ENCODE assay signal across 13 cellular contexts in the genomic region with DNA sequence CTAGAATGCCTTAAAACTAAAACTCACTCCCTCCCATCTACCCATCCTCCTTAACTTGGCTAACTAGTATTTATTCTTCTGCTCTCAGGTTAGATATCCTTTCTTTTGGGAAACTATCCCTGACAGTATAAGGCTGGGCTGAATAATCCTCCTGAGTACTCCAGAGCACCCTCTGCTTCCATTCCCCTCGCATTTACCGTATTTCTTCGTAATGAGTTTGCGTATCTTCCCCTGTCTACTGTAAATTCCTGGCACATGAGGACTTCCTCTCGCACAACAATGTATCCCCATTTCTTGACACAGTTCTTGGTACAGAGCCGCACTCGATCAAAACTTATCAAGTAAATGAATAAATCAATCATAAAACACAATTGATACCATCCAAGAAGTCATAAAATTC.
"Had no signal": no experiment of that assay in that cellular context is flagged by ENCODE, and none has a peak within 500 bp of the region (broad histone marks: within the 10 kb centered on the region; RNA-seq: fewer than 3 reads in every experiment).

No MANE protein-coding gene starts in this region.

- H3K4me3 ChIP-seq: left lung, thyroid gland had no signal

- H3K27ac ChIP-seq: colonic mucosa, left lung, thyroid gland had no signal

- H3K27me3 ChIP-seq: colonic mucosa, left lung, thyroid gland had no signal

- DNase-seq: activated CD4-positive, alpha-beta T cell treated with anti-CD3 and anti-CD28 coated beads for 48 hours; activated CD8-positive, alpha-beta T cell treated with anti-CD3 and anti-CD28 coated beads for 36 hours; activated gamma-delta T cell treated with Interleukin-2 at 50 U/mL for 16 hours; activated naive CD8-positive, alpha-beta T cell treated with anti-CD3 and anti-CD28 coated beads, Interleukin-2, amount 10 ng/mL, durations not matched to agents 7 days and 5 days; activated T-cell treated with anti-CD3 and anti-CD28 coated beads, Interleukin-2, amount 50 U/mL, for 48 hours; central memory CD4-positive, alpha-beta T cell; colonic mucosa; hippocampal formation; left lung; stimulated activated CD4-positive, alpha-beta T cell treated with anti-CD3 and anti-CD28 coated beads, Interleukin-12 subunit alpha, Interleukin-12 subunit beta, amount 100 ng/mL, for 4 hours; stimulated activated CD4-positive, alpha-beta T cell treated with anti-CD3 and anti-CD28 coated beads, Interleukin-2, amount 100 ng/mL, for 24 hours; T-helper 1 cell; thyroid gland had no signal

- H3K36me3 ChIP-seq: colonic mucosa, left lung, thyroid gland had no signal

- H3K9me3 ChIP-seq: colonic mucosa, left lung, thyroid gland had no signal
